8 cellular contexts compared by ENCODE assay signal in the genomic region with DNA sequence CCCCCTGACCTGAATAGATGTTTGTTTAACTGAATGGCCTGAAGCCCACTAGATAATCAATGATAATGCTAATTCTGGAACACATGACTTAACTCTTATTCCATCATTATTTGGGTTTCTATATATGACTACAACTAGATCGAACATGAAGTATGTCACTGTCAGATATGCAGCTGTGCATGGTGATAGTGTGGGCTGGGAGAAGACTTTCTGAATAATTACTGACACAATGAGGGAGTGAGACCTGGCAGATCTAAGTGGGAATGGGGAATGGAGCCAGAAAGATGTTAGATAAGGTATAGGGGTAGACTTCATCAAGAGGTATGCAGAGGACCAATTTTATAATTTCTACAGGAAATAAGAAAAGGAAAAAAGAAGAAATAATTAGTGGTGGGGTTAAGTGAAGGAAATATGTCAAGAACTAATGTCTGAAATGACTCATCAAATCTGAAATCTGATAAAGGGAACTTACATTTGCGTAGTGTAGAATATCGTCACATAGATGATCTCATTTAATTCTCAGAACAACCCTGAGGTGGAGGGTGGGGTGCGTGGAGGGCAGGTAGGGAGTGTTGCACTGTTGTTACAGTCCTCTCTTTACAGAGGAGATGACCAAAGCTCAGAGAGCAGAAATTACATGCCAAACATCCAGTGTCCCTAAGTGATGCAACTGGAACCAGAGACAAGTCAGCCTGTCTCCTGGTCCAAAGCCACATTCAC.
DNase-seq lines count a peak whose midpoint lies in the region; ATAC-seq, FAIRE-seq and TF ChIP-seq lines count a peak whose summit lies in the region.

No MANE protein-coding gene starts in this region.

- no peaks in the 10 kb centered on the region for H3K9me1 ChIP-seq in endothelial cell of umbilical vein (replicated peaks; ENCODE audit: control insufficient read depth, extremely low read depth, insufficient read depth, low read length)

- no peak overlapping the region for H3K9ac ChIP-seq in PC-3 (ENCODE audit: low read length)
- H3K9ac ChIP-seq in endothelial cell of umbilical vein (replicated peaks; ENCODE audit: extremely low read depth, insufficient read depth, low read length): no peak overlapping the region

- H3K4me3 ChIP-seq in PC-3 (ENCODE audit: low read length) (no peak overlapping the region), endothelial cell of umbilical vein (replicated peaks in 1 of 3; ENCODE audit: insufficient read depth in 1 of 3, low read depth in 1 of 3, low read length in 3 of 3) (no peak overlapping the region), left ventricle myocardium inferior (no peak overlapping the region)

- H3K4me1 ChIP-seq in PC-3 (ENCODE audit: insufficient read depth, low read length) (peaks cover 36% of the 10 kb centered on the region), endothelial cell of umbilical vein (ENCODE audit: control insufficient read depth, extremely low read depth, insufficient read depth, low read length) (peaks cover 39% of the 10 kb centered on the region), left ventricle myocardium inferior (peaks cover 77% of the 10 kb centered on the region)

- no peaks in the 10 kb centered on the region for H3F3A ChIP-seq in PC-3 (ENCODE audit: low read length, unreplicated experiment)

- no peak overlapping the region for H3K27ac ChIP-seq in PC-3 (ENCODE audit: low read length)
- H3K27ac ChIP-seq in endothelial cell of umbilical vein (ENCODE audit: insufficient read depth, low read depth, low read length): peak overlapping the region; percentile 38
- H3K27ac ChIP-seq in left ventricle myocardium inferior (replicated peaks): no peak overlapping the region

- H3K27me3 ChIP-seq in PC-3 (ENCODE audit: low read length): no peaks in the 10 kb centered on the region
- H3K27me3 ChIP-seq in endothelial cell of umbilical vein (ENCODE audit: control insufficient read depth in 2 of 2, insufficient read depth in 2 of 2, low read length in 2 of 2): no peaks in the 10 kb centered on the region
- H3K27me3 ChIP-seq in left ventricle myocardium inferior (ENCODE audit: low read depth): no peaks in the 10 kb centered on the region

- BruUV-seq in PC-3 (replicated peaks; lab: Mats Ljungman, UMichigan): no TSS peak
- BruUV-seq in endothelial cell of umbilical vein (replicated peaks; lab: Mats Ljungman, UMichigan): no TSS peak

- no peak for FAIRE-seq in endothelial cell of umbilical vein (lab: Jason Lieb, UNC)
- no peak for FAIRE-seq in D721Med (lab: Jason Lieb, UNC)

- CTCF ChIA-PET in PC-3 (lab: Charles Lee) (no interaction called here), endothelial cell of umbilical vein (lab: Charles Lee) (interaction anchor here (1.1 kb wide), 1 partner anchor 46 kb away, joined by 3 read pairs; no protein-coding TSS in a partner anchor)

- dilution Hi-C loops in endothelial cell of umbilical vein (cut with MboI; ENCODE audit: extremely low pct_ligation_motif_present, low sequenced_read_pairs): no loop called here

- no peak for TF ChIP-seq POLR2A in endothelial cell of umbilical vein (IDR thresholded peaks at IDR 0.05; ENCODE audit: low read depth, low read length)

- H2AFZ ChIP-seq in PC-3 (ENCODE audit: low read length): no peak overlapping the region
- no peak overlapping the region for H2AFZ ChIP-seq in endothelial cell of umbilical vein (ENCODE audit: low read depth, low read length)

- no peaks in the 10 kb centered on the region for H3K79me2 ChIP-seq in PC-3 (ENCODE audit: low read length)
- no peaks in the 10 kb centered on the region for H3K79me2 ChIP-seq in endothelial cell of umbilical vein (ENCODE audit: control insufficient read depth, insufficient read depth, low read length)

- no peak for ATAC-seq in PC-3

- POLR2A ChIA-PET in PC-3 (lab: Charles Lee; ENCODE audit: unreplicated experiment): no interaction called here
- POLR2A ChIA-PET in endothelial cell of umbilical vein (lab: Charles Lee): no interaction called here

- no peaks in the 10 kb centered on the region for H3K9me2 ChIP-seq in PC-3 (replicated peaks; ENCODE audit: low read length)

- H3K9me3 ChIP-seq in PC-3 (ENCODE audit: low read length) (no peaks in the 10 kb centered on the region), endothelial cell of umbilical vein (replicated peaks; ENCODE audit: control insufficient read depth, insufficient read depth, low read length) (no peaks in the 10 kb centered on the region), left ventricle myocardium inferior (replicated peaks) (no peaks in the 10 kb centered on the region)

- H4K20me1 ChIP-seq in PC-3 (ENCODE audit: low read length): no peaks in the 10 kb centered on the region
- H4K20me1 ChIP-seq in endothelial cell of umbilical vein (replicated peaks; ENCODE audit: control insufficient read depth, extremely low read depth, insufficient read depth, low read length): no peaks in the 10 kb centered on the region

- peak; percentile 45 for DNase-seq in stimulated activated naive CD4-positive, alpha-beta T cell treated with Interleukin-2 at 50 U/mL for 16 hours (lab: John Stamatoyannopoulos, UW)
- DNase-seq in stimulated activated naive CD4-positive, alpha-beta T cell (lab: John Stamatoyannopoulos, UW): no peak
- DNase-seq in PC-3 (peak; percentile 4), endothelial cell of umbilical vein (ENCODE audit: low read depth, low spot score) (peak; percentile 36), left ventricle myocardium inferior (no peak), globus pallidus (ENCODE audit: low spot score) (no peak), D721Med (ENCODE audit: insufficient read length, low spot score) (no peak), NCI-H2196 treated with DMSO at 0.1 percent for 48 hours (lab: John Stamatoyannopoulos, UW; ENCODE audit: unreplicated experiment) (no peak)

- TF ChIP-seq CTCF in PC-3 (conservative IDR thresholded peaks at IDR 0.05; ENCODE audit: low read depth, low read length): no peak
- no peak for TF ChIP-seq CTCF in endothelial cell of umbilical vein (IDR thresholded peaks at IDR 0.05; ENCODE audit: extremely low read depth in 1 of 2, insufficient read depth in 1 of 2, low read depth in 1 of 2, low read length in 2 of 2)
- TF ChIP-seq CTCF in left ventricle myocardium inferior (IDR thresholded peaks at IDR 0.05; ENCODE audit: borderline replicate concordance): no peak
- no peak for TF ChIP-seq CTCF in D721Med (IDR thresholded peaks at IDR 0.05; ENCODE audit: insufficient read depth, missing control alignments)

- H3K36me3 ChIP-seq in PC-3 (ENCODE audit: low read depth, low read length) (no peaks in the 10 kb centered on the region), endothelial cell of umbilical vein (ENCODE audit: control insufficient read depth in 2 of 2, extremely low read depth in 1 of 2, insufficient read depth in 2 of 2, low read length in 2 of 2) (no peaks in the 10 kb centered on the region), left ventricle myocardium inferior (no peaks in the 10 kb centered on the region)

- intact Hi-C loops in PC-3 (cut with micrococcal nuclease): no loop called here
- intact Hi-C loops in endothelial cell of umbilical vein (cut with micrococcal nuclease): no loop called here
- intact Hi-C loops in left ventricle myocardium inferior (cut with micrococcal nuclease): no loop called here

- H3K4me2 ChIP-seq in PC-3 (ENCODE audit: low read length) (no peak overlapping the region), endothelial cell of umbilical vein (ENCODE audit: insufficient read depth, low read length) (peak overlapping the region; percentile 6)

TF ChIP-seq in endothelial cell of umbilical vein, 7 proteins besides CTCF, POLR2A, EP300 and RAD21:
- TF ChIP-seq EZH2 (IDR thresholded peaks at IDR 0.05; ENCODE audit: borderline replicate concordance, low read depth, low read length, severe bottlenecking) (no peak), GATA2 (IDR thresholded peaks at IDR 0.05; ENCODE audit: insufficient read depth, insufficient read length, low read depth, low read length) (peak; percentile 51), FOS (IDR thresholded peaks at IDR 0.05; ENCODE audit: borderline replicate concordance, insufficient read depth, low read length) (peak; percentile 47), POLR2AphosphoS5 (IDR thresholded peaks at IDR 0.05; ENCODE audit: insufficient read depth, low read depth, low read length) (no peak), JUN (IDR thresholded peaks at IDR 0.05; ENCODE audit: borderline replicate concordance, insufficient read depth, insufficient read length, low read depth) (peak; percentile 46), MYC (IDR thresholded peaks at IDR 0.05; ENCODE audit: low read depth, low read length) (no peak)
- TF ChIP-seq, protein P1, sequence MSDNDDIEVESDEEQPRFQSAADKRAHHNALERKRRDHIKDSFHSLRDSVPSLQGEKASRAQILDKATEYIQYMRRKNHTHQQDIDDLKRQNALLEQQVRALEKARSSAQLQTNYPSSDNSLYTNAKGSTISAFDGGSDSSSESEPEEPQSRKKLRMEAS (IDR thresholded peaks at IDR 0.05; ENCODE audit: insufficient read depth, insufficient read length): no peak

Comparison
In these comparisons a context has a peak if more than half of its experiments do, and no peak if none do; other contexts are left out.
1. DNase-seq: peak in stimulated activated naive CD4-positive, alpha-beta T cell treated with Interleukin-2 at 50 U/mL for 16 hours (single experiment), PC-3 (single experiment) and endothelial cell of umbilical vein (single experiment); none in stimulated activated naive CD4-positive, alpha-beta T cell (0 of 6), left ventricle myocardium inferior (single experiment), globus pallidus (single experiment), D721Med (single experiment) and NCI-H2196 treated with DMSO at 0.1 percent for 48 hours (single experiment).